ENCODE assay signal across 27 cellular contexts in genomic region chr6:65221153-65221552, GRCh38.
"Had no signal": no experiment of that assay in that cellular context is flagged by ENCODE, and none has a peak within 500 bp of the region (broad histone marks: within the 10 kb centered on the region; RNA-seq: fewer than 3 reads in every experiment).

No MANE protein-coding gene starts in this region.

- H3K4me3 ChIP-seq: stomach, suprapubic skin, testis, thoracic aorta, thyroid gland, tibial artery, tibial nerve, transverse colon, upper lobe of left lung, upper lobe of right lung, uterus, vagina had no signal

- H3K27me3 ChIP-seq: stomach, suprapubic skin, testis, thyroid gland, tibial artery, tibial nerve, transverse colon, upper lobe of left lung, upper lobe of right lung, uterus, vagina had no signal

- H3K36me3 ChIP-seq: stomach, suprapubic skin, thoracic aorta, thyroid gland, tibial artery, tibial nerve, transverse colon, upper lobe of left lung, upper lobe of right lung, uterus, vagina had no signal

- FAIRE-seq: urothelium cell line had no signal

- H3K4me1 ChIP-seq: stomach, suprapubic skin, testis, thyroid gland, tibial artery, tibial nerve, transverse colon, upper lobe of left lung, upper lobe of right lung, uterus, vagina had no signal

- ATAC-seq: stimulated activated effector memory CD8-positive, alpha-beta T cell treated with anti-CD3 and anti-CD28 coated beads, Interleukin-12 subunit alpha, Interleukin-12 subunit beta, amount 100 ng/mL, for 72 hours; stimulated activated memory B cell treated with anti-CD40 and anti-IgM and Interleukin-4, amounts not matched to agents 10 μg/mL and 1 μg/mL and 100 μg/mL, for 72 hours; stimulated activated naive B cell treated with anti-CD40 and anti-IgM and Interleukin-4, amounts not matched to agents 10 μg/mL and 1 μg/mL and 100 μg/mL, for 72 hours; stimulated activated naive CD8-positive, alpha-beta T cell treated with anti-CD3 and anti-CD28 coated beads, Interleukin-15, amount 100 ng/mL, for 72 hours; stimulated activated naive CD8-positive, alpha-beta T cell treated with anti-CD3 and anti-CD28 coated beads, Interleukin-15, Interleukin-2, amounts not matched to agents 100 U/mL and 50 U/mL, for 24 hours; upper lobe of right lung had no signal

- H3K27ac ChIP-seq: stomach, suprapubic skin, testis, thoracic aorta, thyroid gland, tibial artery, tibial nerve, transverse colon, upper lobe of left lung, upper lobe of right lung, uterus, vagina had no signal

- DNase-seq: stimulated activated CD4-positive, alpha-beta T cell treated with anti-CD3 and anti-CD28 coated beads, Interleukin-2, amount 100 ng/mL, for 48 hours; stimulated activated CD4-positive, alpha-beta T cell treated with anti-CD3 and anti-CD28 coated beads, Interleukin-4, amount 100 ng/mL, for 1 hour; stimulated activated CD4-positive, alpha-beta T cell treated with anti-CD3 and anti-CD28 coated beads, Interleukin-4, amount 100 ng/mL, for 24 hours; stimulated activated CD4-positive, alpha-beta T cell treated with anti-CD3 and anti-CD28 coated beads, Interleukin-4, amount 100 ng/mL, for 4 hours; stimulated activated CD8-positive, alpha-beta memory T cell treated with anti-CD3 and anti-CD28 coated beads, Interleukin-4, amount 100 ng/mL, for 48 hours; stimulated activated naive B cell treated with anti-CD40 and anti-IgM and Interleukin-4, amounts not matched to agents 10 μg/mL and 1 μg/mL and 100 μg/mL, for 72 hours; stimulated activated naive CD4-positive, alpha-beta T cell; stimulated activated naive CD4-positive, alpha-beta T cell treated with Interleukin-2 at 50 U/mL for 16 hours; stimulated activated naive CD8-positive, alpha-beta T cell treated with anti-CD3 and anti-CD28 coated beads, Interleukin-15, amount 100 ng/mL, for 72 hours; stimulated activated naive CD8-positive, alpha-beta T cell treated with anti-CD3 and anti-CD28 coated beads, Interleukin-15, Interleukin-2, amounts not matched to agents 100 U/mL and 50 U/mL, for 24 hours; stomach; substantia nigra; testis; thyroid gland; tibial artery; transverse colon; trophoblast cell; upper lobe of left lung; upper lobe of right lung; uterus had no signal

- H3K9me3 ChIP-seq: suprapubic skin, testis, thoracic aorta, thyroid gland, upper lobe of right lung, uterus, vagina had no signal
